In the genomic region with DNA sequence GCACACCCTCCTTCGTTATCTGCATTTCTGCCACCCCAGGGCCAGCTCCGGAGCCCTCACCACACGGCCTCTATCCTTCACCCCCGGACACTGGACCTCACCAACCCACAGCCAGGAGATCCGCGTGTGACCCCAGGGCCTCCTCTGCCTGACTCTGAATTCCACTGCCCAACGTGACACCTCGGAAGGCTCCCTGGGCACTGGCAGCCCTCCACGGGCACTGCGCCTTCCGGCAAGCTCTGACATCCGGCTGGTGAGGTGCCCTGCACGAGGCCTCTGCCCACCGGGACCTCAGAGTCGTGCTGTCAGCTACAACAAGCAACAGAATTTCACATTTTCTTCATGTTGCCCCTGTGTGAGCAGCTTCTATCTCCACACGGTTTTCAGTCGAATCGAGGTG, we compare ENCODE assay signal across 16 cellular contexts.
"Had no signal": no experiment of that assay in that cellular context is flagged by ENCODE, and none has a peak within 500 bp of the region (broad histone marks: within the 10 kb centered on the region; RNA-seq: fewer than 3 reads in every experiment).

No MANE protein-coding gene starts in this region.

- H3K4me3 Mint-ChIP-seq: activated B cell treated with CpG ODN at 0.5 μM for 24 hours; activated naive CD8-positive, alpha-beta T cell treated with anti-CD3 and anti-CD28 coated beads, Interleukin-2, amount 10 ng/mL, durations not matched to agents 7 days and 5 days; activated T-cell treated with anti-CD3 and anti-CD28 coated beads, Interleukin-2, amount 50 U/mL, for 24 hours; nephron; T-helper 1 cell treated with Interleukin-12 subunit alpha and Interleukin-12 subunit beta and Interleukin-4 antibody, amounts not matched to agents 30 μg/mL and 1 μg/mL, for 36 hours had no signal

- H3K36me3 Mint-ChIP-seq: activated naive CD8-positive, alpha-beta T cell treated with anti-CD3 and anti-CD28 coated beads, Interleukin-2, amount 10 ng/mL, durations not matched to agents 7 days and 5 days had no signal

- H3K27ac ChIP-seq: esophagus muscularis mucosa, foreskin keratinocyte, stomach had no signal

- H3K27me3 Mint-ChIP-seq: activated B cell treated with CpG ODN at 0.5 μM for 24 hours; activated naive CD8-positive, alpha-beta T cell treated with anti-CD3 and anti-CD28 coated beads, Interleukin-2, amount 10 ng/mL, durations not matched to agents 7 days and 5 days; activated T-cell treated with anti-CD3 and anti-CD28 coated beads, Interleukin-2, amount 50 U/mL, for 24 hours had no signal

- DNase-seq: activated B cell treated with CpG ODN at 0.5 μM for 24 hours; activated CD4-positive, alpha-beta T cell treated with anti-CD3 and anti-CD28 coated beads, Interleukin-2, amount 50 U/mL, for 1 hour; activated gamma-delta T cell; activated naive CD8-positive, alpha-beta T cell treated with anti-CD3 and anti-CD28 coated beads, Interleukin-2, amount 10 ng/mL, durations not matched to agents 7 days and 5 days; activated T-cell treated with anti-CD3 and anti-CD28 coated beads, Interleukin-2, amount 50 U/mL, for 24 hours; anterior cingulate cortex; cerebellar nuclear complex; head of caudate nucleus; stimulated activated CD4-positive, alpha-beta T cell treated with anti-CD3 and anti-CD28 coated beads, Interleukin-4, amount 100 ng/mL, for 1 hour had no signal

- H3K27ac Mint-ChIP-seq: activated B cell treated with CpG ODN at 0.5 μM for 24 hours; activated naive CD8-positive, alpha-beta T cell treated with anti-CD3 and anti-CD28 coated beads, Interleukin-2, amount 10 ng/mL, durations not matched to agents 7 days and 5 days; T-helper 1 cell treated with Interleukin-12 subunit alpha and Interleukin-12 subunit beta and Interleukin-4 antibody, amounts not matched to agents 30 μg/mL and 1 μg/mL, for 36 hours had no signal

- H3K27me3 ChIP-seq: esophagus muscularis mucosa, foreskin keratinocyte, stomach had no signal

- H3K9me3 ChIP-seq: esophagus muscularis mucosa, mucosa of descending colon, stomach had no signal

- H3K9me3 Mint-ChIP-seq: activated B cell treated with CpG ODN at 0.5 μM for 24 hours; activated naive CD8-positive, alpha-beta T cell treated with anti-CD3 and anti-CD28 coated beads, Interleukin-2, amount 10 ng/mL, durations not matched to agents 7 days and 5 days; activated T-cell treated with anti-CD3 and anti-CD28 coated beads, Interleukin-2, amount 50 U/mL, for 24 hours; nephron; T-helper 1 cell treated with Interleukin-12 subunit alpha and Interleukin-12 subunit beta and Interleukin-4 antibody, amounts not matched to agents 30 μg/mL and 1 μg/mL, for 36 hours had no signal

- H3K4me3 ChIP-seq: esophagus muscularis mucosa, lung, mucosa of descending colon, stomach had no signal
